Comparison of ENCODE assay signal across 16 cellular contexts in genomic region chr5:134570886-134571285, GRCh38. TPM values are rescaled to one million over a fixed set of nuclear protein-coding genes. Genes with fewer than 3 reads are reported as not detected.
DNase-seq lines count a peak whose midpoint lies in the region; ATAC-seq and TF ChIP-seq lines count a peak whose summit lies in the region.
"Had no signal": no experiment of that assay in that cellular context is flagged by ENCODE, and none has a peak within 500 bp of the region (broad histone marks: within the 10 kb centered on the region; RNA-seq: fewer than 3 reads in every experiment).

No MANE protein-coding gene starts in this region.

- WGBS in gastroesophageal sphincter (ENCODE audit: low coverage in 1 of 2), 2 donors = 50% methylated on average over 1 of the region's 6 CpGs; no CpG with 5 or more reads in 1 of the 2 donors
- no CpG with 5 or more reads among the region's 6 CpGs for WGBS in neuronal stem cell (ENCODE audit: extremely low coverage in 2 of 2, insufficient read length in 2 of 2, insufficient replicate concordance in 1 of 2), 2 donors

- H3K23ac ChIP-seq in neuronal stem cell (ENCODE audit: low read depth, low read length, poor library complexity) = no peak overlapping the region

- H3K4me3 Mint-ChIP-seq in activated T-helper 1 cell treated with anti-CD3 and anti-CD28 coated beads, Interleukin-12 subunit alpha, Interleukin-12 subunit beta, Interleukin-2, Interleukin-4 antibody, amounts not matched to agents 30 ng/mL and 10 ng/mL and 1 ng/mL, durations not matched to agents 14 hours and 24 hours and 36 hours = no peak overlapping the region
- H3K4me3 Mint-ChIP-seq in osteocyte (ENCODE audit: unreplicated experiment) = no peak overlapping the region

- H3K4me1 ChIP-seq in HEK293 (ENCODE audit: control insufficient read depth, insufficient read depth, low read length) (no peaks in the 10 kb centered on the region), gastroesophageal sphincter (peaks cover 4 to 89% (median 40%) of the 10 kb centered on the region in 3 donors), neuronal stem cell (ENCODE audit: control insufficient read depth in 2 of 2, insufficient read depth in 1 of 2, low read depth in 1 of 2, low read length in 2 of 2) (peaks cover 13 to 17% of the 10 kb centered on the region in 2 donors)

- H3K36me3 Mint-ChIP-seq in activated T-helper 1 cell treated with anti-CD3 and anti-CD28 coated beads, Interleukin-12 subunit alpha, Interleukin-12 subunit beta, Interleukin-2, Interleukin-4 antibody, amounts not matched to agents 30 ng/mL and 10 ng/mL and 1 ng/mL, durations not matched to agents 14 hours and 24 hours and 36 hours (ENCODE audit: low read depth) = peaks cover 37% of the 10 kb centered on the region
- peaks cover 30% of the 10 kb centered on the region for H3K36me3 Mint-ChIP-seq in osteocyte (ENCODE audit: unreplicated experiment)

- no peak overlapping the region for H3K4me3 ChIP-seq in HEK293 (ENCODE audit: low read depth, low read length)
- no peak overlapping the region for H3K4me3 ChIP-seq in gastroesophageal sphincter
- no peak overlapping the region for H3K4me3 ChIP-seq in neuronal stem cell (ENCODE audit: low read length in 2 of 2)
- H3K4me3 ChIP-seq: K562, right lobe of liver had no signal

- no peak overlapping the region for H2BK5ac ChIP-seq in neuronal stem cell (ENCODE audit: low read length)

- no peak overlapping the region for H4K91ac ChIP-seq in neuronal stem cell (ENCODE audit: low read depth, low read length, poor library complexity)

- no peaks in the 10 kb centered on the region for H3K9me3 Mint-ChIP-seq in activated T-helper 1 cell treated with anti-CD3 and anti-CD28 coated beads, Interleukin-12 subunit alpha, Interleukin-12 subunit beta, Interleukin-2, Interleukin-4 antibody, amounts not matched to agents 30 ng/mL and 10 ng/mL and 1 ng/mL, durations not matched to agents 14 hours and 24 hours and 36 hours
- H3K9me3 Mint-ChIP-seq in osteocyte (ENCODE audit: unreplicated experiment) = no peaks in the 10 kb centered on the region

- TF ChIP-seq POLR2A in gastroesophageal sphincter (IDR thresholded peaks at IDR 0.05) = no peak

- peak overlapping the region; percentile 62 for H3K27ac Mint-ChIP-seq in activated T-helper 1 cell treated with anti-CD3 and anti-CD28 coated beads, Interleukin-12 subunit alpha, Interleukin-12 subunit beta, Interleukin-2, Interleukin-4 antibody, amounts not matched to agents 30 ng/mL and 10 ng/mL and 1 ng/mL, durations not matched to agents 14 hours and 24 hours and 36 hours
- peak overlapping the region; percentile 14 for H3K27ac Mint-ChIP-seq in osteocyte (ENCODE audit: unreplicated experiment)

- H2BK15ac ChIP-seq in neuronal stem cell (ENCODE audit: low read length) = no peak overlapping the region

- POLR2A ChIA-PET in HEK293 (lab: Yijun Ruan, JAX) = no interaction called here

- peaks cover 24% of the 10 kb centered on the region for H3K4me1 Mint-ChIP-seq in activated T-helper 1 cell treated with anti-CD3 and anti-CD28 coated beads, Interleukin-12 subunit alpha, Interleukin-12 subunit beta, Interleukin-2, Interleukin-4 antibody, amounts not matched to agents 30 ng/mL and 10 ng/mL and 1 ng/mL, durations not matched to agents 14 hours and 24 hours and 36 hours (ENCODE audit: low read depth)
- peaks cover 10% of the 10 kb centered on the region for H3K4me1 Mint-ChIP-seq in osteocyte (ENCODE audit: unreplicated experiment)

- H3K79me1 ChIP-seq in neuronal stem cell (ENCODE audit: low read depth, low read length) = peaks cover 2% of the 10 kb centered on the region

- intact Hi-C loops in activated T-helper 1 cell treated with anti-CD3 and anti-CD28 coated beads, Interleukin-12 subunit alpha, Interleukin-12 subunit beta, Interleukin-2, Interleukin-4 antibody, amounts not matched to agents 30 ng/mL and 10 ng/mL and 1 ng/mL, durations not matched to agents 14 hours and 24 hours and 36 hours (cut with micrococcal nuclease) = no loop called here

- peaks cover 3 to 18% of the 10 kb centered on the region in 2 experiments; a peak in 2 of 3 replicates for H3K36me3 ChIP-seq in HEK293 (ENCODE audit: control insufficient read depth in 2 of 2, insufficient read depth in 1 of 2, low read length in 2 of 2)
- peaks cover 0 to 100% of the 10 kb centered on the region in 2 donors for H3K36me3 ChIP-seq in gastroesophageal sphincter
- H3K36me3 ChIP-seq in neuronal stem cell (replicated peaks in 1 of 2; ENCODE audit: control insufficient read depth in 2 of 2, insufficient read depth in 2 of 2, low read length in 2 of 2) = no peaks in the 10 kb centered on the region

- no peak overlapping the region for H3K4ac ChIP-seq in neuronal stem cell (ENCODE audit: low read length)

- no peak overlapping the region for H4K8ac ChIP-seq in neuronal stem cell (ENCODE audit: low read depth, low read length)

- no peak overlapping the region for H3K18ac ChIP-seq in neuronal stem cell (ENCODE audit: low read length)

- no peaks in the 10 kb centered on the region for H3K27me3 Mint-ChIP-seq in activated T-helper 1 cell treated with anti-CD3 and anti-CD28 coated beads, Interleukin-12 subunit alpha, Interleukin-12 subunit beta, Interleukin-2, Interleukin-4 antibody, amounts not matched to agents 30 ng/mL and 10 ng/mL and 1 ng/mL, durations not matched to agents 14 hours and 24 hours and 36 hours (ENCODE audit: insufficient read depth)
- H3K27me3 Mint-ChIP-seq in osteocyte (ENCODE audit: unreplicated experiment) = no peaks in the 10 kb centered on the region

- TF ChIP-seq EP300 in gastroesophageal sphincter (IDR thresholded peaks at IDR 0.05) = no peak

- H3K14ac ChIP-seq in neuronal stem cell (ENCODE audit: low read length) = no peak overlapping the region

- no peak overlapping the region for H2BK120ac ChIP-seq in neuronal stem cell (ENCODE audit: low read depth, low read length)

- H3K9ac ChIP-seq in neuronal stem cell (ENCODE audit: low read depth, low read length, poor library complexity) = no peak overlapping the region

- H3K27ac ChIP-seq in HEK293 (ENCODE audit: extremely low read depth, low read depth, low read length) (no peak overlapping the region), gastroesophageal sphincter (peak overlapping the region in 3 of 4 donors; percentile 9 to 74 (median 58)), neuronal stem cell (replicated peaks; ENCODE audit: low read length) (no peak overlapping the region)
- H3K27ac ChIP-seq: neutrophil, right lobe of liver had no signal

- H2BK12ac ChIP-seq in neuronal stem cell (ENCODE audit: low read length) = no peak overlapping the region

- H3K27me3 ChIP-seq in gastroesophageal sphincter (no peaks in the 10 kb centered on the region), neuronal stem cell (ENCODE audit: control insufficient read depth in 3 of 3, insufficient read depth in 3 of 3, low read depth in 1 of 3, low read length in 3 of 3) (no peaks in the 10 kb centered on the region)
- H3K27me3 ChIP-seq: neutrophil, right lobe of liver had no signal

- no peak overlapping the region for H2AK5ac ChIP-seq in neuronal stem cell (ENCODE audit: low read depth, low read length)

- no peak for DNase-seq in activated T-helper 1 cell treated with anti-CD3 and anti-CD28 coated beads, Interleukin-12 subunit alpha, Interleukin-12 subunit beta, Interleukin-2, Interleukin-4 antibody, amounts not matched to agents 30 ng/mL and 10 ng/mL and 1 ng/mL, durations not matched to agents 14 hours and 24 hours and 36 hours (ENCODE audit: low spot score)
- no peak for DNase-seq in osteocyte (ENCODE audit: extremely low spot score, unreplicated experiment)
- DNase-seq in UCSD-AML1 (lab: John Stamatoyannopoulos, UW; ENCODE audit: unreplicated experiment) = no peak
- no peak for DNase-seq in neuronal stem cell (ENCODE audit: low spot score)
- DNase-seq: activated T-cell treated with anti-CD3 and anti-CD28 coated beads, Interleukin-2, amount 50 U/mL, for 48 hours; amygdala; HCEC 1CT; MV-4-11; NCI-H2029 treated with DMSO at 0.1 percent for 48 hours had no signal

- ATAC-seq in gastroesophageal sphincter (no peak), GM18907 (IDR thresholded peaks at IDR 0.05; ENCODE audit: unreplicated experiment) (no peak), GM21737 (IDR thresholded peaks at IDR 0.05; ENCODE audit: unreplicated experiment) (no peak)
- ATAC-seq: K562, right lobe of liver had no signal

- no peak overlapping the region for H3K4me2 ChIP-seq in neuronal stem cell (ENCODE audit: insufficient read depth, low read length, poor library complexity, severe bottlenecking)

- CTCF ChIA-PET in HEK293 (lab: Yijun Ruan, JAX) = interaction anchor here (0.7 to 1.3 kb wide), 2 partner anchors 9 to 13 kb away, joined by 3 read pairs; no protein-coding TSS in a partner anchor

- TF ChIP-seq CTCF in HEK293 (tag by site-specific recombination; IDR thresholded peaks at IDR 0.05) (no peak), gastroesophageal sphincter (IDR thresholded peaks at IDR 0.05) (no peak), osteocyte (IDR thresholded peaks at IDR 0.05) (no peak)

- H2AFZ ChIP-seq in neuronal stem cell (ENCODE audit: low read length) = no peak overlapping the region

- H3K9me3 ChIP-seq in HEK293 (ENCODE audit: control insufficient read depth, insufficient read depth, low read depth, low read length) (no peaks in the 10 kb centered on the region), gastroesophageal sphincter (no peaks in the 10 kb centered on the region), neuronal stem cell (replicated peaks in 1 of 2; ENCODE audit: control insufficient read depth in 2 of 2, insufficient read depth in 1 of 2, low read depth in 1 of 2, low read length in 2 of 2) (no peaks in the 10 kb centered on the region)
- H3K9me3 ChIP-seq: neutrophil, right lobe of liver had no signal

TF ChIP-seq in HEK293, 187 proteins besides CTCF, POLR2A, EP300 and RAD21 (continues in another document):
- no peak for TF ChIP-seq ZNF510 (tag by site-specific recombination; IDR thresholded peaks at IDR 0.05; ENCODE audit: insufficient replicate concordance)

RNA-seq across cellular contexts. Expression of gene JADE2, which starts 45.4 kb away (rescaled TPM):
- 70.2 and 74.3 TPM in 2 replicates for total RNA-seq in activated T-helper 1 cell treated with anti-CD3 and anti-CD28 coated beads, Interleukin-12 subunit alpha, Interleukin-12 subunit beta, Interleukin-2, Interleukin-4 antibody, amounts not matched to agents 30 ng/mL and 10 ng/mL and 1 ng/mL, durations not matched to agents 14 hours and 24 hours and 36 hours
- total RNA-seq in gastroesophageal sphincter = 100 to 1,000 TPM in 2 of 4 donors, 10 to 100 TPM in 2; 46.0 to 113 (median 89.2) TPM
- total RNA-seq in osteocyte = 26.6 and 32.4 TPM in 2 replicates
- 1.5 TPM for polyA plus RNA-seq in neuronal stem cell (2013, experiment 1 of 2)
- 1.3 TPM for polyA plus RNA-seq in neuronal stem cell (2013, experiment 2 of 2)

Comparison
In these comparisons a context has a peak if more than half of its experiments do, and no peak if none do; other contexts are left out.
1. H3K27ac ChIP-seq: peak in gastroesophageal sphincter (3 of 4); none in HEK293 (single experiment) and neuronal stem cell (single experiment).